In genomic region chr10:132098539-132099421, GRCh38 we compare ENCODE assay signal across 33 cellular contexts. TPM values are rescaled to one million over a fixed set of nuclear protein-coding genes. Genes with fewer than 3 reads are reported as not detected.
DNase-seq lines count a peak whose midpoint lies in the region; ATAC-seq, FAIRE-seq and TF ChIP-seq lines count a peak whose summit lies in the region.
"Had no signal": no experiment of that assay in that cellular context is flagged by ENCODE, and none has a peak within 500 bp of the region (broad histone marks: within the 10 kb centered on the region; RNA-seq: fewer than 3 reads in every experiment).

No MANE protein-coding gene starts in this region.

- H3K27me3 ChIP-seq in Peyer's patch (no peaks in the 10 kb centered on the region), HepG2 (ENCODE audit: control insufficient read depth in 1 of 2, insufficient read depth in 2 of 2, low read length in 2 of 2) (peaks cover 0 to 27% of the 10 kb centered on the region in 2 experiments; a peak in 2 of 5 replicates), testis (no peaks in the 10 kb centered on the region)
- H3K27me3 ChIP-seq: adrenal gland, dorsolateral prefrontal cortex, upper lobe of left lung had no signal

- POLR2A ChIA-PET in HepG2 (lab: Yijun Ruan, JAX): no interaction called here

- no peaks in the 10 kb centered on the region for H3K4me1 ChIP-seq in Peyer's patch
- peaks cover 45% of the 10 kb centered on the region for H3K4me1 ChIP-seq in HepG2 (ENCODE audit: insufficient read depth, low read length)
- H3K4me1 ChIP-seq in testis: no peaks in the 10 kb centered on the region
- H3K4me1 ChIP-seq: adrenal gland, HAP-1, upper lobe of left lung had no signal

- H3K36me3 ChIP-seq in Peyer's patch: no peaks in the 10 kb centered on the region
- H3K36me3 ChIP-seq in HepG2 (replicated peaks in 1 of 2; ENCODE audit: control insufficient read depth in 1 of 2, insufficient read depth in 2 of 2, low read length in 2 of 2): no peaks in the 10 kb centered on the region
- no peaks in the 10 kb centered on the region for H3K36me3 ChIP-seq in testis (ENCODE audit: low read depth, missing control alignments)
- H3K36me3 ChIP-seq: adrenal gland, HAP-1, upper lobe of left lung had no signal

- WGBS in HepG2 (ENCODE audit: low lambda C conversion rate): 18% methylated on average over 12 of the region's 24 CpGs
- WGBS in testis, 2 donors: 75 to 79% methylated on average over 11 to 24 of the region's 24 CpGs

- no peaks in the 10 kb centered on the region for H3K79me2 ChIP-seq in HepG2 (ENCODE audit: insufficient read depth, low read length)

- no peak for TF ChIP-seq POLR2A in Peyer's patch (IDR thresholded peaks at IDR 0.05)
- no peak for TF ChIP-seq POLR2A in HepG2 (IDR thresholded peaks at IDR 0.05; ENCODE audit: insufficient read depth in 1 of 2, low read depth in 2 of 2, low read length in 2 of 2)
- TF ChIP-seq POLR2A in testis (IDR thresholded peaks at IDR 0.05): no peak

- in situ Hi-C loops in HepG2 (cut with HindIII; ENCODE audit: extremely low pct_ligation_motif_present, low pct_unique_long_range_greater_than_20kb): no loop called here

- no peak overlapping the region for H3K4me3 ChIP-seq in Peyer's patch
- H3K4me3 ChIP-seq in HepG2 (replicated peaks in 1 of 3; ENCODE audit: insufficient read depth in 1 of 3, low read depth in 2 of 3, low read length in 3 of 3): no peak overlapping the region; a peak in 1 of 6 replicates
- no peak overlapping the region for H3K4me3 ChIP-seq in testis
- H3K4me3 ChIP-seq: adrenal gland, dorsolateral prefrontal cortex, HAP-1, mucosa of descending colon, upper lobe of left lung had no signal

- CTCF ChIA-PET in activated naive CD4-positive, alpha-beta T cell treated with anti-CD3 and anti-CD28 coated beads, Interleukin-2, amount 10 ng/mL, durations not matched to agents 7 days and 5 days (lab: Charles Lee): no interaction called here
- CTCF ChIA-PET in HepG2 (lab: Yijun Ruan, JAX; ENCODE audit: low intra/inter-chr PET ratio, low total read pairs): no interaction called here

- peaks cover 1% of the 10 kb centered on the region for H3K36me3 Mint-ChIP-seq in activated naive CD4-positive, alpha-beta T cell treated with anti-CD3 and anti-CD28 coated beads, Interleukin-2, amount 10 ng/mL, durations not matched to agents 7 days and 5 days
- H3K36me3 Mint-ChIP-seq: CD8-positive, alpha-beta memory T cell; natural killer cell treated with Interleukin-12 subunit alpha and Interleukin-12 subunit beta and Interleukin-15 and Interleukin-18, amount 100 ng/mL, for 72 hours; stimulated activated memory B cell treated with anti-CD40 and anti-IgM and Interleukin-4, amounts not matched to agents 10 μg/mL and 1 μg/mL and 100 μg/mL, for 72 hours had no signal

- H3K9me3 ChIP-seq in Peyer's patch: no peaks in the 10 kb centered on the region
- no peaks in the 10 kb centered on the region for H3K9me3 ChIP-seq in HepG2 (ENCODE audit: low read length)
- no peaks in the 10 kb centered on the region for H3K9me3 ChIP-seq in testis
- H3K9me3 ChIP-seq: adrenal gland, HAP-1, mucosa of descending colon, upper lobe of left lung had no signal

- peaks cover 23% of the 10 kb centered on the region for H3K27me3 Mint-ChIP-seq in activated naive CD4-positive, alpha-beta T cell treated with anti-CD3 and anti-CD28 coated beads, Interleukin-2, amount 10 ng/mL, durations not matched to agents 7 days and 5 days

- FAIRE-seq in HepG2 (lab: Jason Lieb, UNC): no peak
- FAIRE-seq: GM12891 had no signal

- H3K27ac ChIP-seq in Peyer's patch: no peak overlapping the region
- H3K27ac ChIP-seq in HepG2 (ENCODE audit: extremely low read length, insufficient read depth, low read length): no peak overlapping the region
- H3K27ac ChIP-seq in testis: no peak overlapping the region
- H3K27ac ChIP-seq: adrenal gland, dorsolateral prefrontal cortex, upper lobe of left lung, VCaP had no signal

- peak overlapping the region; percentile 61; the same call in 1 of the 2 replicates for H3K4me2 ChIP-seq in HepG2 (ENCODE audit: low read depth, low read length)

- DNase-seq in activated naive CD4-positive, alpha-beta T cell treated with anti-CD3 and anti-CD28 coated beads, Interleukin-2, amount 10 ng/mL, durations not matched to agents 7 days and 5 days: peak; percentile 16
- no peak for DNase-seq in activated naive CD4-positive, alpha-beta T cell treated with Interleukin-2 at 50 U/mL for 16 hours
- DNase-seq in Peyer's patch: peak in 2 of 3 donors; percentile 12 to 31
- DNase-seq in HepG2 (ENCODE audit: low spot score): peak; percentile 4
- DNase-seq in testis: peak; percentile 9
- no peak for DNase-seq in SHP77 treated with DMSO at 0.1 percent for 48 hours (lab: John Stamatoyannopoulos, UW)
- no peak for DNase-seq in NCI-H2107 (lab: John Stamatoyannopoulos, UW)
- DNase-seq: activated CD4-positive, alpha-beta T cell treated with anti-CD3 and anti-CD28 coated beads for 36 hours; activated T-cell treated with anti-CD3 and anti-CD28 coated beads, Interleukin-2, amount 50 U/mL, for 72 hours; foreskin melanocyte; Karpas-422; NCI-H1436; NCI-H2081; NCI-H226; NCI-H69; occipital lobe; substantia nigra; SW 1271; T-helper 9 cell had no signal

- no peak overlapping the region for H2AFZ ChIP-seq in HepG2 (ENCODE audit: low read length)

- no peak overlapping the region for H3K4me3 Mint-ChIP-seq in activated naive CD4-positive, alpha-beta T cell treated with anti-CD3 and anti-CD28 coated beads, Interleukin-2, amount 10 ng/mL, durations not matched to agents 7 days and 5 days
- H3K4me3 Mint-ChIP-seq: activated CD4-positive, alpha-beta T cell treated with anti-CD3 and anti-CD28 coated beads for 36 hours; activated T-cell treated with anti-CD3 and anti-CD28 coated beads, Interleukin-2, amount 50 U/mL, for 72 hours; B cell; brain; CD8-positive, alpha-beta memory T cell; natural killer cell treated with Interleukin-12 subunit alpha and Interleukin-12 subunit beta and Interleukin-15 and Interleukin-18, amount 100 ng/mL, for 72 hours; stimulated activated memory B cell treated with anti-CD40 and anti-IgM and Interleukin-4, amounts not matched to agents 10 μg/mL and 1 μg/mL and 100 μg/mL, for 72 hours had no signal

- H3K9me3 Mint-ChIP-seq in activated naive CD4-positive, alpha-beta T cell treated with anti-CD3 and anti-CD28 coated beads, Interleukin-2, amount 10 ng/mL, durations not matched to agents 7 days and 5 days: no peaks in the 10 kb centered on the region
- H3K9me3 Mint-ChIP-seq: activated T-cell treated with anti-CD3 and anti-CD28 coated beads, Interleukin-2, amount 50 U/mL, for 72 hours; natural killer cell treated with Interleukin-12 subunit alpha and Interleukin-12 subunit beta and Interleukin-15 and Interleukin-18, amount 100 ng/mL, for 72 hours; stimulated activated memory B cell treated with anti-CD40 and anti-IgM and Interleukin-4, amounts not matched to agents 10 μg/mL and 1 μg/mL and 100 μg/mL, for 72 hours had no signal

- H3K9ac ChIP-seq in HepG2 (ENCODE audit: insufficient read depth, low read depth, low read length): no peak overlapping the region

- TF ChIP-seq EP300 in HepG2 (IDR thresholded peaks at IDR 0.05; ENCODE audit: low read depth in 2 of 2, low read length in 2 of 2): no peak
- TF ChIP-seq EP300 in HepG2 (CRISPR knock-in tag; IDR thresholded peaks at IDR 0.05; ENCODE audit: borderline replicate concordance): no peak

- H3K4me1 Mint-ChIP-seq in activated naive CD4-positive, alpha-beta T cell treated with anti-CD3 and anti-CD28 coated beads, Interleukin-2, amount 10 ng/mL, durations not matched to agents 7 days and 5 days: peaks cover 13% of the 10 kb centered on the region
- H3K4me1 Mint-ChIP-seq: activated CD4-positive, alpha-beta T cell treated with anti-CD3 and anti-CD28 coated beads for 36 hours; B cell; brain; stimulated activated memory B cell treated with anti-CD40 and anti-IgM and Interleukin-4, amounts not matched to agents 10 μg/mL and 1 μg/mL and 100 μg/mL, for 72 hours had no signal

- H4K20me1 ChIP-seq in HepG2 (ENCODE audit: insufficient read depth, low read length): no peaks in the 10 kb centered on the region

- TF ChIP-seq CTCF in Peyer's patch (IDR thresholded peaks at IDR 0.05): no peak
- no peak for TF ChIP-seq CTCF in HepG2 (CRISPR knock-in tag; IDR thresholded peaks at IDR 0.05)
- TF ChIP-seq CTCF in testis (IDR thresholded peaks at IDR 0.05): no peak

- no TSS peak for BruUV-seq in HepG2 (replicated peaks; lab: Mats Ljungman, UMichigan)

- H3K27ac Mint-ChIP-seq in activated naive CD4-positive, alpha-beta T cell treated with anti-CD3 and anti-CD28 coated beads, Interleukin-2, amount 10 ng/mL, durations not matched to agents 7 days and 5 days: no peak overlapping the region
- H3K27ac Mint-ChIP-seq: activated CD4-positive, alpha-beta T cell treated with anti-CD3 and anti-CD28 coated beads for 36 hours; activated T-cell treated with anti-CD3 and anti-CD28 coated beads, Interleukin-2, amount 50 U/mL, for 72 hours; B cell; brain; CD8-positive, alpha-beta memory T cell; natural killer cell treated with Interleukin-12 subunit alpha and Interleukin-12 subunit beta and Interleukin-15 and Interleukin-18, amount 100 ng/mL, for 72 hours; stimulated activated memory B cell treated with anti-CD40 and anti-IgM and Interleukin-4, amounts not matched to agents 10 μg/mL and 1 μg/mL and 100 μg/mL, for 72 hours had no signal

- intact Hi-C loops in HepG2 (cut with micrococcal nuclease; ENCODE audit: unreplicated experiment): no loop called here
- intact Hi-C loops in testis (cut with DNase I; ENCODE audit: low total_unique reads): no loop called here

- ATAC-seq in HepG2: peak; percentile 55
- no peak for ATAC-seq in GM18520 (IDR thresholded peaks at IDR 0.05; ENCODE audit: unreplicated experiment)
- ATAC-seq: activated CD4-positive, alpha-beta T cell treated with anti-CD3 and anti-CD28 coated beads for 36 hours; activated T-cell treated with anti-CD3 and anti-CD28 coated beads, Interleukin-2, amount 50 U/mL, for 72 hours; mucosa of descending colon; natural killer cell treated with Interleukin-12 subunit alpha and Interleukin-12 subunit beta and Interleukin-15 and Interleukin-18, amount 100 ng/mL, for 72 hours; Panc1; stimulated activated memory B cell treated with anti-CD40 and anti-IgM and Interleukin-4, amounts not matched to agents 10 μg/mL and 1 μg/mL and 100 μg/mL, for 72 hours had no signal

- TF ChIP-seq RAD21 in HepG2 (CRISPR knock-in tag; IDR thresholded peaks at IDR 0.05): no peak

RNA-seq across cellular contexts. Expression of gene JAKMIP3, which starts 33.0 kb away (rescaled TPM):
- total RNA-seq in Peyer's patch (1 to 10 TPM in 1 of 4 donors, under 1 TPM in 3; 0.18 to 2.5 (median 0.23) TPM), HepG2 (2016; rRNA removed; fragmentation: Illumina TruSeq; extraction: Trizol) (0.04 and 0.11 TPM in 2 replicates), testis (1 to 10 TPM; 3.3 to 4.6 TPM)
- total RNA-seq in HepG2 (2016; cell fraction: cytosol; rRNA removed; fragmentation: Illumina TruSeq; extraction: Trizol; ENCODE audit: low read depth): not detected in 2 replicates
- 0.11 TPM in 1 of 2 replicates, not detected in the other for total RNA-seq in HepG2 (2016; cell fraction: insoluble cytoplasmic fraction; rRNA removed; fragmentation: Illumina TruSeq; extraction: Trizol)
- total RNA-seq in HepG2 (2016; cell fraction: membrane; rRNA removed; fragmentation: Illumina TruSeq; extraction: Trizol): 0.03 TPM in 2 replicates
- 0.12 and 0.22 TPM in 2 replicates for total RNA-seq in HepG2 (2016; cell fraction: nucleus; rRNA removed; fragmentation: Illumina TruSeq; extraction: Trizol)
- polyA plus RNA-seq in HepG2 (2011; rRNA removed) (0.03 and 0.12 TPM in 2 replicates), testis (ENCODE audit: insufficient read depth, low read depth, low replicate concordance) (1.3 TPM)
- polyA plus RNA-seq in HepG2 (2011; cell fraction: cytosol; rRNA removed): 0.01 and 0.03 TPM in 2 replicates
- 0.40 and 0.45 TPM in 2 replicates for polyA plus RNA-seq in HepG2 (2011; cell fraction: nucleus; rRNA removed)
- 0.07 and 0.12 TPM in 2 replicates for polyA plus RNA-seq in HepG2 (2012)
- 0.02 TPM in 1 of 2 replicates, not detected in the other for polyA plus RNA-seq in HepG2 (2016; cell fraction: cytosol; fragmentation: Illumina TruSeq; extraction: Trizol; ENCODE audit: low read depth)
- 0.04 and 0.08 TPM in 2 replicates for polyA plus RNA-seq in HepG2 (2016; cell fraction: insoluble cytoplasmic fraction; fragmentation: Illumina TruSeq; extraction: Trizol; ENCODE audit: low read depth)
- 0.03 TPM in 1 of 2 replicates, not detected in the other for polyA plus RNA-seq in HepG2 (2016; cell fraction: membrane; fragmentation: Illumina TruSeq; extraction: Trizol; ENCODE audit: low read depth)
- 0.45 and 0.53 TPM in 2 replicates for polyA plus RNA-seq in HepG2 (2016; cell fraction: nucleus; fragmentation: Illumina TruSeq; extraction: Trizol; ENCODE audit: insufficient read depth, low read depth)
- 0.07 TPM in 1 of 2 replicates, not detected in the other for polyA minus RNA-seq in HepG2 (2011; rRNA and poly(A)+ RNA removed; ENCODE audit: low replicate concordance)
- not detected in 2 replicates for polyA minus RNA-seq in HepG2 (2011; cell fraction: cytosol; rRNA and poly(A)+ RNA removed)
- polyA minus RNA-seq in HepG2 (2011; cell fraction: nucleus; rRNA and poly(A)+ RNA removed): 0.12 and 0.26 TPM in 2 replicates
- polyA plus RNA-seq: CD8-positive, alpha-beta memory T cell had no signal

Comparison
In these comparisons a context has a peak if more than half of its experiments do, and no peak if none do; other contexts are left out.
1. DNase-seq: peak in activated naive CD4-positive, alpha-beta T cell treated with anti-CD3 and anti-CD28 coated beads, Interleukin-2, amount 10 ng/mL, durations not matched to agents 7 days and 5 days (single experiment), Peyer's patch (2 of 3), HepG2 (single experiment) and testis (single experiment); none in activated naive CD4-positive, alpha-beta T cell treated with Interleukin-2 at 50 U/mL for 16 hours (single experiment), SHP77 treated with DMSO at 0.1 percent for 48 hours (single experiment) and NCI-H2107 (single experiment).